ENCODE assay signal across 12 cellular contexts in the genomic region with DNA sequence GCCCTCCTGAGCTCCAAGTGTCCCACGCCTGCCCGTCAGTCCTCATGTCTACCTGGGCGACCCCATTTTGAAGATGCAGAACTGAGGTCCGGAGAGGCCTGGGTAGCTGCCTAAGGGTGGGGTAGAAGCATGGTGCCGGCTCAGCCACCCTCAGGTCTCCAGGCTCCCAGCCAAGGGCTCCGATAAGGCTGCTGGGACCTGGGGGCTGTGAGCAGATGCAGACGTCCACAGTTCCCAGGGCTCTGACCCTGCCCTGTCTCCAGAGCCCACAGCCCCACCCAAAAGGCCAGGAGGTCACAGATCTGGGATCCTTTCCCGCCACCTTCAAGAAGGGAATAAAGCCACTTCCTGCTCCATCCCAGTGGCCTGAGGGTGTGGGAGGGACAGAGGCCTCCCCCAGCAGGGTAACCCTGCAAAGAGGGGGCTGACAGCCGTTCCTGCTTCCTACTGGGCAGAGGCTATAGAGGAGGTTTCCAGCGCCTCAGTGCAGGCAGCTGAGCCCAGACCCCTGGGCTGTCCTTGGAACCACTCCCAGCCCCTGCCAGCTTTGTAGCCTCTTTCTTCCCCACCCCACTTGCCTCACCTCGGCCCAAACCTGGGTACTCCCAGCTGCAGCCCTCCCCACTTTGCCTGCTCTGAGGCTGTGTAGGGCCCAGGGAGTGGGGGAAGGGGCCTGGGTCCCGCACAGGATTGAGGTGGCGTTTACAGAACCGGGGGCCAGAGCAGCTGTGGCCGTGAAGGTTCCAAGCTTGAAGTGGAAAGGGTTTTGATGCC.
A peak's percentile ranks its signal among the peaks of the same experiment; 100 is the strongest.
DNase-seq lines count a peak whose midpoint lies in the region; ATAC-seq, FAIRE-seq and TF ChIP-seq lines count a peak whose summit lies in the region.
"Had no signal": no experiment of that assay in that cellular context is flagged by ENCODE, and none has a peak within 500 bp of the region (broad histone marks: within the 10 kb centered on the region; RNA-seq: fewer than 3 reads in every experiment).

No MANE protein-coding gene starts in this region.

- WGBS in K562 (ENCODE audit: insufficient coverage, low coverage, missing lambda C conversion rate), result 26% methylated on average over 15 of the region's 15 CpGs
- 80 to 82% methylated on average over 12 to 14 of the region's 15 CpGs for WGBS in mesodermal cell (ENCODE audit: insufficient coverage in 2 of 2), 2 experiments

- no peak for TF ChIP-seq CTCF in K562 (IDR thresholded peaks at IDR 0.05 in 2 of 3, conservative IDR thresholded peaks at IDR 0.05 in 1 of 3; ENCODE audit: insufficient read depth in 2 of 3, low read depth in 1 of 3, low read length in 3 of 3)
- TF ChIP-seq CTCF in tibial artery (IDR thresholded peaks at IDR 0.05), result no peak
- TF ChIP-seq CTCF in endothelial cell (IDR thresholded peaks at IDR 0.05; ENCODE audit: unreplicated experiment), result no peak

- H3K4me3 Mint-ChIP-seq in activated T-cell treated with anti-CD3 and anti-CD28 coated beads, Interleukin-2, amount 50 U/mL, for 4 hours, result no peak overlapping the region
- no peak overlapping the region for H3K4me3 Mint-ChIP-seq in endothelial cell (ENCODE audit: unreplicated experiment)

- no peak overlapping the region for H3K4me3 ChIP-seq in K562
- no peak overlapping the region for H3K4me3 ChIP-seq in mesodermal cell (ENCODE audit: extremely low read depth, insufficient read depth, low read length, poor library complexity, severe bottlenecking)
- no peak overlapping the region for H3K4me3 ChIP-seq in tibial artery
- no peak overlapping the region for H3K4me3 ChIP-seq in H7 (ENCODE audit: insufficient read depth, low read depth, low read length)

- H3K27ac Mint-ChIP-seq in endothelial cell (ENCODE audit: unreplicated experiment), result no peak overlapping the region

- H3K9me3 ChIP-seq in K562 (replicated peaks; ENCODE audit: control insufficient read depth, insufficient read depth, low read depth, low read length), result no peaks in the 10 kb centered on the region
- no peaks in the 10 kb centered on the region for H3K9me3 ChIP-seq in mesodermal cell (ENCODE audit: control insufficient read depth, low read length)
- no peaks in the 10 kb centered on the region for H3K9me3 ChIP-seq in tibial artery

- H3K9me3 Mint-ChIP-seq in activated T-cell treated with anti-CD3 and anti-CD28 coated beads, Interleukin-2, amount 50 U/mL, for 4 hours, result no peaks in the 10 kb centered on the region
- H3K9me3 Mint-ChIP-seq in endothelial cell (ENCODE audit: unreplicated experiment), result peaks cover 6% of the 10 kb centered on the region

- intact Hi-C loops in K562 (cut with micrococcal nuclease) (no loop called here), tibial artery (cut with DNase I; ENCODE audit: low total_unique reads) (no loop called here)

- no peak for TF ChIP-seq EP300 in K562 (IDR thresholded peaks at IDR 0.05; ENCODE audit: low read length)

- peak; percentile 79 for FAIRE-seq in K562 (lab: Jason Lieb, UNC)

- DNase-seq in activated T-cell treated with anti-CD3 and anti-CD28 coated beads, Interleukin-2, amount 50 U/mL, for 4 hours, result peak; percentile 3
- no peak for DNase-seq in activated T-cell treated with anti-CD3 and anti-CD28 coated beads, Interleukin-2, amount 50 U/mL, for 48 hours
- DNase-seq in K562 (ENCODE audit: extremely low read depth in 1 of 4, low spot score in 3 of 4) (peak; percentile 77 to 83 (median 78)), tibial artery (peak; percentile 15 to 60), endothelial cell (ENCODE audit: low spot score) (no peak), H7 (no peak), NCI-H2171 (lab: John Stamatoyannopoulos, UW) (no peak)
- DNase-seq: NCI-H1436 treated with DMSO at 0.1 percent for 48 hours, NCI-H748 treated with DMSO at 0.1 percent for 48 hours, nephron progenitor cell had no signal

- no peak for TF ChIP-seq RAD21 in K562 (CRISPR knock-in tag; conservative IDR thresholded peaks at IDR 0.05 in 1 of 2, IDR thresholded peaks at IDR 0.05 in 1 of 2)

- CTCF ChIA-PET in K562 (lab: Yijun Ruan, JAX; ENCODE audit: low intra/inter-chr PET ratio), result no interaction called here

- no peaks in the 10 kb centered on the region for H3K4me1 Mint-ChIP-seq in activated T-cell treated with anti-CD3 and anti-CD28 coated beads, Interleukin-2, amount 50 U/mL, for 4 hours (ENCODE audit: low read depth)
- H3K4me1 Mint-ChIP-seq in endothelial cell (ENCODE audit: unreplicated experiment), result peaks cover 8% of the 10 kb centered on the region

- H3K27me3 Mint-ChIP-seq in activated T-cell treated with anti-CD3 and anti-CD28 coated beads, Interleukin-2, amount 50 U/mL, for 4 hours (ENCODE audit: low read depth), result no peaks in the 10 kb centered on the region
- H3K27me3 Mint-ChIP-seq in endothelial cell (ENCODE audit: unreplicated experiment), result peaks cover 16% of the 10 kb centered on the region

- TF ChIP-seq POLR2A in K562 (conservative IDR thresholded peaks at IDR 0.05), result no peak

- no peak for ATAC-seq in activated T-cell treated with anti-CD3 and anti-CD28 coated beads, Interleukin-2, amount 50 U/mL, for 4 hours
- peak; percentile 85 for ATAC-seq in K562

- H3K9ac ChIP-seq in K562 (ENCODE audit: insufficient read depth in 1 of 2, low read depth in 2 of 2, low read length in 2 of 2), result peak overlapping the region in 1 of 2 experiments; percentile 18; a peak in 3 of 4 replicates

- no peak overlapping the region for H3K27ac ChIP-seq in K562 (ENCODE audit: extremely low read depth, low read depth, low read length)
- H3K27ac ChIP-seq in mesodermal cell (ENCODE audit: low read depth, low read length, severe bottlenecking), result peak overlapping the region; percentile 2
- H3K27ac ChIP-seq in tibial artery, result no peak overlapping the region

- peak overlapping the region; percentile 22 for H2AFZ ChIP-seq in K562 (ENCODE audit: low read depth, low read length)

- peak overlapping the region; percentile 9; the same call in 1 of the 2 replicates for H3K4me2 ChIP-seq in K562 (ENCODE audit: insufficient read depth, low read length)

- H3K36me3 Mint-ChIP-seq in activated T-cell treated with anti-CD3 and anti-CD28 coated beads, Interleukin-2, amount 50 U/mL, for 4 hours (ENCODE audit: insufficient read depth), result peaks cover 1% of the 10 kb centered on the region
- H3K36me3 Mint-ChIP-seq in endothelial cell (ENCODE audit: low read depth, unreplicated experiment), result peaks cover 16% of the 10 kb centered on the region
- H3K36me3 Mint-ChIP-seq: brain had no signal

- H3K36me3 ChIP-seq in K562 (ENCODE audit: control insufficient read depth, insufficient read depth, low read length), result no peaks in the 10 kb centered on the region
- no peaks in the 10 kb centered on the region for H3K36me3 ChIP-seq in mesodermal cell (ENCODE audit: control insufficient read depth, insufficient read depth, low read length)
- H3K36me3 ChIP-seq in tibial artery, result no peaks in the 10 kb centered on the region
- no peaks in the 10 kb centered on the region for H3K36me3 ChIP-seq in H7 (replicated peaks; ENCODE audit: control insufficient read depth, insufficient read depth, low read length)

- POLR2A ChIA-PET in K562 (lab: Yijun Ruan, JAX), result interaction anchor here (1.1 to 1.4 kb wide), 2 partner anchors 10 to 11 kb away, joined by 4 to 6 read pairs; no protein-coding TSS in a partner anchor

- BruUV-seq in K562 (replicated peaks; lab: Mats Ljungman, UMichigan), result no TSS peak

- H3K4me1 ChIP-seq in K562 (replicated peaks in 1 of 2; ENCODE audit: control insufficient read depth in 2 of 2, insufficient read depth in 2 of 2, low read length in 2 of 2), result peaks cover 11 to 82% of the 10 kb centered on the region in 2 experiments; a peak in 4 of 5 replicates
- peaks cover 4% of the 10 kb centered on the region for H3K4me1 ChIP-seq in mesodermal cell (ENCODE audit: control insufficient read depth, insufficient read depth, low read length, poor library complexity, severe bottlenecking)
- no peaks in the 10 kb centered on the region for H3K4me1 ChIP-seq in tibial artery

- H3K27me3 ChIP-seq in K562 (ENCODE audit: control insufficient read depth in 2 of 2, insufficient read depth in 2 of 2, low read length in 2 of 2) (0 out of 5 replicates have a peak, but pooled peaks cover 0 to 5% of the 10 kb centered on the region in 2 experiments), tibial artery (peaks cover 0 to 23% of the 10 kb centered on the region in 2 donors), H7 (ENCODE audit: control insufficient read depth, insufficient read depth, low read length) (peaks cover 5% of the 10 kb centered on the region)

- no peaks in the 10 kb centered on the region for H4K20me1 ChIP-seq in K562 (replicated peaks; ENCODE audit: control insufficient read depth, insufficient read depth, low read length)

- peaks cover 4% of the 10 kb centered on the region for H3K9me1 ChIP-seq in K562 (ENCODE audit: control insufficient read depth, insufficient read depth, low read length)

- H3K79me2 ChIP-seq in K562 (ENCODE audit: control insufficient read depth, insufficient read depth, low read length), result no peaks in the 10 kb centered on the region

- in situ Hi-C loops in K562 (cut with MboI), result no loop called here

TF ChIP-seq in K562, 482 proteins besides CTCF, POLR2A, EP300 and RAD21 (continues in another document):
- TF ChIP-seq, protein P1, sequence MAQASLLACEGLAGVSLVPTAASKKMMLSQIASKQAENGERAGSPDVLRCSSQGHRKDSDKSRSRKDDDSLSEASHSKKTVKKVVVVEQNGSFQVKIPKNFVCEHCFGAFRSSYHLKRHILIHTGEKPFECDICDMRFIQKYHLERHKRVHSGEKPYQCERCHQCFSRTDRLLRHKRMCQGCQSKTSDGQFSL (CRISPR knock-in tag; IDR thresholded peaks at IDR 0.05), result 0 out of 2 replicates have a peak, but pooled peaks have one; percentile 20
- TF ChIP-seq, protein P1 (tag; IDR thresholded peaks at IDR 0.05), result no peak
- TF ChIP-seq, protein P2, sequence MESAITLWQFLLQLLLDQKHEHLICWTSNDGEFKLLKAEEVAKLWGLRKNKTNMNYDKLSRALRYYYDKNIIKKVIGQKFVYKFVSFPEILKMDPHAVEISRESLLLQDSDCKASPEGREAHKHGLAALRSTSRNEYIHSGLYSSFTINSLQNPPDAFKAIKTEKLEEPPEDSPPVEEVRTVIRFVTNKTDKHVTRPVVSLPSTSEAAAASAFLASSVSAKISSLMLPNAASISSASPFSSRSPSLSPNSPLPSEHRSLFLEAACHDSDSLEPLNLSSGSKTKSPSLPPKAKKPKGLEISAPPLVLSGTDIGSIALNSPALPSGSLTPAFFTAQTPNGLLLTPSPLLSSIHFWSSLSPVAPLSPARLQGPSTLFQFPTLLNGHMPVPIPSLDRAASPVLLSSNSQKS (CRISPR knock-in tag; IDR thresholded peaks at IDR 0.05), result no peak

Comparison
In these comparisons a context has a peak if more than half of its experiments do, and no peak if none do; other contexts are left out.
1. DNase-seq: peak in activated T-cell treated with anti-CD3 and anti-CD28 coated beads, Interleukin-2, amount 50 U/mL, for 4 hours (single experiment), K562 (4 of 4) and tibial artery (2 of 2); none in activated T-cell treated with anti-CD3 and anti-CD28 coated beads, Interleukin-2, amount 50 U/mL, for 48 hours (0 of 2), endothelial cell (single experiment), H7 (single experiment) and NCI-H2171 (single experiment).